In the genomic region with DNA sequence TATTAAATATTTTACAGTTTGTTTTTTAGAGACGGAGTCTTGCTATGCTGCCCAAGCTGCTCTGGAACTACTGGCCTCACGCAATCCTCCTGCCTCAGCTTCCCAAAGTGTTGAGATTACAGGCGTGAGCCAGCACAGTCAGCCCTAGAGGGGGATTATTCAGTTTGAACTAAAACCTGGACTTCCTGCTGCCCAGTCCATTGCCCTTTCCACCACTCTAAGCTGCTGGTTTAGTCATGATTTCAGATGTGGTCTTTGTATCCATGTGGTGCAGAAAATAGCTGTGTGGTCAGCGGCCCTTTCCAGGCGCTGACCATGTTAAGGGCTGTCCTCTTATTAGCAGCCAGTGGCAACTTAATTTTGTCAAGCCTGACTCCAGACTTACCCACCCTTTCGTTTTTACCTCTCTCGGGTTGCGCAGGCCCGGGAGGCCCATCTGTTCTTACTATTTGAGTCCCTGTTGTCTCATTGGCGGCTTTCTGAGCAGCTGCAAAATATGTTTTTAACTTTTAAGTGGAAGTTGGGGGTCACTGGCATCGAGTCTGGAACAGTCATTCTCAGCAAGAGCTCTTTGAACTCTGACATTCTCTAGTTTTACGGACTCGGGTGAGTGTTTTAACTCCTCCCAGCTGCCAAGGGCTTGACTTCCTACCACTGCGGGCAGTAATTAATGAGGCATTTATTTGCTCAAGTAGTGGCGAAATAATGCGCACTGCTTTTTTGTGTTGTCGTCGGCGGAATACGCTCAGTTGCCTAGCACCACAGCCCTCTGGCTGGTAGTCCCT, we compare ENCODE assay signal across 8 cellular contexts. TPM values are rescaled to one million over a fixed set of nuclear protein-coding genes. Genes with fewer than 3 reads are reported as not detected.
DNase-seq lines count a peak whose midpoint lies in the region; ATAC-seq and TF ChIP-seq lines count a peak whose summit lies in the region.

No MANE protein-coding gene starts in this region.

- H3K4me1 Mint-ChIP-seq in activated T-helper 17 cell treated with anti-CD3 and anti-CD28 coated beads, Interleukin-2, amount 50 U/mL, for 72 hours, result peaks cover 6% of the 10 kb centered on the region

- peak; percentile 27 for ATAC-seq in GM18868 (IDR thresholded peaks at IDR 0.05; ENCODE audit: unreplicated experiment)
- peak; percentile 28 for ATAC-seq in HG03103 (IDR thresholded peaks at IDR 0.05; ENCODE audit: low read depth, unreplicated experiment)
- ATAC-seq in activated T-helper 17 cell treated with anti-CD3 and anti-CD28 coated beads, Interleukin-2, amount 50 U/mL, for 72 hours (replicated peaks), result peak; percentile 25

- H3K9me3 Mint-ChIP-seq in activated T-helper 17 cell treated with anti-CD3 and anti-CD28 coated beads, Interleukin-2, amount 50 U/mL, for 72 hours, result no peaks in the 10 kb centered on the region

- H3K36me3 Mint-ChIP-seq in activated T-helper 17 cell treated with anti-CD3 and anti-CD28 coated beads, Interleukin-2, amount 50 U/mL, for 72 hours (ENCODE audit: low read depth), result peaks cover 33% of the 10 kb centered on the region

- DNase-seq in AG08395 (ENCODE audit: low spot score) (peak; percentile 23), NCI-H82 (lab: John Stamatoyannopoulos, UW) (peak; percentile 68), foreskin fibroblast (peak; percentile 50 to 71), non-pigmented ciliary epithelial cell (ENCODE audit: low read depth) (peak; percentile 13), GOT3 (lab: John Stamatoyannopoulos, UW) (no peak)

- peak overlapping the region; percentile 92 for H3K4me3 Mint-ChIP-seq in activated T-helper 17 cell treated with anti-CD3 and anti-CD28 coated beads, Interleukin-2, amount 50 U/mL, for 72 hours

- H3K4me3 ChIP-seq in foreskin fibroblast (ENCODE audit: low read depth in 1 of 2, low read length in 2 of 2), result peak overlapping the region; percentile 55 to 65

- TF ChIP-seq CTCF in foreskin fibroblast (IDR thresholded peaks at IDR 0.05; ENCODE audit: low read depth, low read length), result no peak

- H3K27me3 Mint-ChIP-seq in activated T-helper 17 cell treated with anti-CD3 and anti-CD28 coated beads, Interleukin-2, amount 50 U/mL, for 72 hours, result no peaks in the 10 kb centered on the region

- peak overlapping the region; percentile 93 for H3K27ac Mint-ChIP-seq in activated T-helper 17 cell treated with anti-CD3 and anti-CD28 coated beads, Interleukin-2, amount 50 U/mL, for 72 hours

RNA-seq across cellular contexts. Expression of a gene that starts 0.8 kb away (rescaled TPM):
- total RNA-seq in activated T-helper 17 cell treated with anti-CD3 and anti-CD28 coated beads, Interleukin-2, amount 50 U/mL, for 72 hours, result 10 to 100 TPM; 26.2 to 50.9 TPM
